Comparison of ENCODE assay signal across 9 cellular contexts in genomic region chr4:100106982-100107381, GRCh38.
DNase-seq lines count a peak whose midpoint lies in the region; ATAC-seq and TF ChIP-seq lines count a peak whose summit lies in the region.
"Had no signal": no experiment of that assay in that cellular context is flagged by ENCODE, and none has a peak within 500 bp of the region (broad histone marks: within the 10 kb centered on the region; RNA-seq: fewer than 3 reads in every experiment).

No MANE protein-coding gene starts in this region.

- DNase-seq in HK-2 (ENCODE audit: unreplicated experiment) (peak; percentile 36), glomerular visceral epithelial cell (ENCODE audit: extremely low spot score) (peak; percentile 84), brain microvascular endothelial cell (no peak), DMS79 treated with DMSO at 0.1 percent for 48 hours (lab: John Stamatoyannopoulos, UW) (no peak), vagina (ENCODE audit: extremely low spot score in 2 of 2) (no peak), NCI-H82 (lab: John Stamatoyannopoulos, UW) (no peak)
- DNase-seq: PC-3 had no signal

- no peak overlapping the region for H3K27ac ChIP-seq in brain microvascular endothelial cell
- no peak overlapping the region for H3K27ac ChIP-seq in vagina

- TF ChIP-seq POLR2A in vagina (IDR thresholded peaks at IDR 0.05): no peak

- TF ChIP-seq CTCF in brain microvascular endothelial cell (IDR thresholded peaks at IDR 0.05; ENCODE audit: low read depth, low read length, missing control alignments): no peak
- TF ChIP-seq CTCF in vagina (IDR thresholded peaks at IDR 0.05): no peak

- intact Hi-C loops in vagina (cut with DNase I): no loop called here

- H3K4me3 ChIP-seq in brain microvascular endothelial cell (ENCODE audit: low read depth, low read length) (no peak overlapping the region), vagina (no peak overlapping the region)

- H3K4me1 ChIP-seq in vagina: no peaks in the 10 kb centered on the region

- no peaks in the 10 kb centered on the region for H3K9me3 ChIP-seq in vagina

- no peaks in the 10 kb centered on the region for H3K36me3 ChIP-seq in brain microvascular endothelial cell (replicated peaks)
- H3K36me3 ChIP-seq in vagina: no peaks in the 10 kb centered on the region

- in situ Hi-C loops in brain microvascular endothelial cell (cut with HindIII; ENCODE audit: low pct_ligation_motif_present, low sequenced_read_pairs): no loop called here

- ATAC-seq in GM18517 (IDR thresholded peaks at IDR 0.05; ENCODE audit: unreplicated experiment): peak; percentile 100
- peak; percentile 100 for ATAC-seq in GM21737 (IDR thresholded peaks at IDR 0.05; ENCODE audit: unreplicated experiment)
- ATAC-seq: PC-3 had no signal

- H3K27me3 ChIP-seq in brain microvascular endothelial cell (replicated peaks) (no peaks in the 10 kb centered on the region), vagina (no peaks in the 10 kb centered on the region)

Comparison
In these comparisons a context has a peak if more than half of its experiments do, and no peak if none do; other contexts are left out.
1. DNase-seq: peak in HK-2 (single experiment) and glomerular visceral epithelial cell (single experiment); none in brain microvascular endothelial cell (single experiment), DMS79 treated with DMSO at 0.1 percent for 48 hours (single experiment), vagina (0 of 2) and NCI-H82 (single experiment).